In the genomic region with DNA sequence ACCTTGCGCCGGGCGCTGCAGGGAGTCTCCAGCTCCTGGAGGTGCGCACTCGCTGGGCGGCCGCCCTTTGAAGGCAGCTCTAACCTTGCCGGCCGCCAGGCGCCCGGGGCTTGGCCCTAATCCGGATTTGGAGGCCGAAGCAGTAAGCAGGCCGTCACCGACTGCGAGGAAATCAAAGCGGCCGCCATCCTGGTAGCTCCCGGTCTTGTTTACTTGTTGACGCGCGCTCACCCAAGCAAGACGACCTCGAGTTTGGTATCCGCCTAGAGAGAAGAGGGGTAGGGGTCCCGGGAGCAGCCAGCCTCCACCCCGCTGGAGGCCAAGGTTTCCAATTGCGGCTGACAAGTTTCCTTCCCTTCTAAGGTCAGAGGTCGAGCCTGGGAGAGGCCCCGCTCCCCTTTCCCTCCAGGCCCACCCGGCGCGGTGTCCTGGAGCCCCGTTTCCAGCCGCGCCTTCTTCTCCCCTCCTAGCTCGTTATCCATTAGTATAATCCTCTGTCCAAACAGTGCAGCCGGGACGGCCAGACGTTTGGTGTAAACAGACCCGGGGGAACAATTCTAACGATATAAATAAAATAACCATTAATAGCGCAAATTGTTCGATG, we compare ENCODE assay signal across 26 cellular contexts. TPM values are rescaled to one million over a fixed set of nuclear protein-coding genes. Genes with fewer than 3 reads are reported as not detected.
DNase-seq lines count a peak whose midpoint lies in the region; ATAC-seq and TF ChIP-seq lines count a peak whose summit lies in the region.
"Had no signal": no experiment of that assay in that cellular context is flagged by ENCODE, and none has a peak within 500 bp of the region (broad histone marks: within the 10 kb centered on the region; RNA-seq: fewer than 3 reads in every experiment).

No MANE protein-coding gene starts in this region.

- H3K4me3 ChIP-seq in endodermal cell (ENCODE audit: low read length): peak overlapping the region; percentile 69
- no peak overlapping the region for H3K4me3 ChIP-seq in mesodermal cell (ENCODE audit: extremely low read depth, insufficient read depth, low read length, poor library complexity, severe bottlenecking)
- no peak overlapping the region for H3K4me3 ChIP-seq in sigmoid colon
- peak overlapping the region in 1 of 4 donors; percentile 34 for H3K4me3 ChIP-seq in gastrocnemius medialis
- H3K4me3 ChIP-seq: GM12878 had no signal

- H3K27me3 Mint-ChIP-seq in H9 (ENCODE audit: low read depth) (peaks cover 99% of the 10 kb centered on the region), endodermal cell (ENCODE audit: insufficient read depth) (peaks cover 96% of the 10 kb centered on the region), T-helper 17 cell (peaks cover 77% of the 10 kb centered on the region)

- no peak overlapping the region for H4K91ac ChIP-seq in H9 (ENCODE audit: insufficient read length, low read depth, low read length)

- no CpG with 5 or more reads among the region's 44 CpGs for WGBS in H9 (ENCODE audit: extremely low coverage, insufficient read length, low lambda C conversion rate)
- WGBS in endodermal cell (ENCODE audit: insufficient coverage in 1 of 2, insufficient read length in 1 of 2), 2 experiments: 1% methylated on average over 29 to 44 of the region's 44 CpGs
- 2 to 4% methylated on average over 32 to 37 of the region's 44 CpGs for WGBS in mesodermal cell (ENCODE audit: insufficient coverage in 2 of 2), 2 experiments
- 12 to 57% methylated on average over 44 of the region's 44 CpGs for WGBS in sigmoid colon, 2 donors

- H3K27ac Mint-ChIP-seq in H9 (no peak overlapping the region), endodermal cell (peak overlapping the region; percentile 80), T-helper 17 cell (no peak overlapping the region)
- H3K27ac Mint-ChIP-seq: activated CD8-positive, alpha-beta memory T cell treated with anti-CD3 and anti-CD28 coated beads, Interleukin-2, amount 10 ng/mL, durations not matched to agents 7 days and 5 days; activated naive CD8-positive, alpha-beta T cell treated with anti-CD3 and anti-CD28 coated beads, Interleukin-2, amount 10 ng/mL, durations not matched to agents 7 days and 5 days; T-cell had no signal

- peaks cover 2 to 5% of the 10 kb centered on the region in 2 experiments; a peak in 1 of 5 replicates for H3K9me3 Mint-ChIP-seq in H9
- H3K9me3 Mint-ChIP-seq in endodermal cell: no peaks in the 10 kb centered on the region
- H3K9me3 Mint-ChIP-seq: activated naive CD8-positive, alpha-beta T cell treated with anti-CD3 and anti-CD28 coated beads, Interleukin-2, amount 10 ng/mL, durations not matched to agents 7 days and 5 days; T-cell had no signal

- no peaks in the 10 kb centered on the region for H4K20me1 ChIP-seq in H9 (ENCODE audit: control insufficient read depth, insufficient read depth, insufficient read length)

- H3T11ph ChIP-seq in H9 (ENCODE audit: low read length): no peak overlapping the region

- no peak overlapping the region for H3K14ac ChIP-seq in H9 (ENCODE audit: insufficient read depth, low read length)

- H3K23me2 ChIP-seq in H9 (ENCODE audit: insufficient read length, low read depth, low read length, poor library complexity, severe bottlenecking): peaks cover 5% of the 10 kb centered on the region

- intact Hi-C loops in sigmoid colon (cut with DNase I): no loop called here
- intact Hi-C loops in gastrocnemius medialis (cut with DNase I; ENCODE audit: low total_unique reads): no loop called here

- H3K4me1 Mint-ChIP-seq in H9 (peaks cover 38 to 56% of the 10 kb centered on the region in 2 experiments), endodermal cell (peaks cover 50% of the 10 kb centered on the region), T-helper 17 cell (peaks cover 6% of the 10 kb centered on the region)

- H2AFZ ChIP-seq in H9 (ENCODE audit: low read length): no peak overlapping the region

- H2AK5ac ChIP-seq in H9 (ENCODE audit: insufficient read length, low read length): no peak overlapping the region

- H3K27ac ChIP-seq in H9 (ENCODE audit: insufficient read length, low read depth, low read length): no peak overlapping the region
- H3K27ac ChIP-seq in endodermal cell (ENCODE audit: low read depth, low read length): no peak overlapping the region
- peak overlapping the region; percentile 29 for H3K27ac ChIP-seq in mesodermal cell (ENCODE audit: low read depth, low read length, severe bottlenecking)
- H3K27ac ChIP-seq in sigmoid colon: peak overlapping the region in 3 of 4 donors; percentile 94 to 95 (median 94)
- no peak overlapping the region for H3K27ac ChIP-seq in gastrocnemius medialis
- H3K27ac ChIP-seq: C4-2B, KMS-11 had no signal

- DNase-seq in H9: peak; percentile 59
- peak; percentile 88 for DNase-seq in endodermal cell
- peak; percentile 68 for DNase-seq in sigmoid colon
- DNase-seq in T-helper 17 cell: no peak
- DNase-seq in gastrocnemius medialis: no peak
- DNase-seq: activated CD4-positive, alpha-beta T cell treated with anti-CD3 and anti-CD28 coated beads for 4 hours; activated CD8-positive, alpha-beta memory T cell treated with anti-CD3 and anti-CD28 coated beads, Interleukin-2, amount 10 ng/mL, durations not matched to agents 7 days and 5 days; activated naive CD8-positive, alpha-beta T cell treated with anti-CD3 and anti-CD28 coated beads, Interleukin-2, amount 10 ng/mL, durations not matched to agents 7 days and 5 days; DMS 273 treated with DMSO at 0.1 percent for 48 hours; NCI-H1694; Right ventricle myocardium superior; stimulated activated CD8-positive, alpha-beta memory T cell treated with anti-CD3 and anti-CD28 coated beads, Interleukin-4, amount 100 ng/mL, for 48 hours; substantia nigra; T-cell had no signal

- H3K36me3 Mint-ChIP-seq in H9 (ENCODE audit: insufficient read depth in 1 of 3, low read depth in 3 of 3) (no peaks in the 10 kb centered on the region), endodermal cell (ENCODE audit: low read depth) (no peaks in the 10 kb centered on the region), T-helper 17 cell (ENCODE audit: low read depth) (no peaks in the 10 kb centered on the region)
- H3K36me3 Mint-ChIP-seq: activated CD8-positive, alpha-beta memory T cell treated with anti-CD3 and anti-CD28 coated beads, Interleukin-2, amount 10 ng/mL, durations not matched to agents 7 days and 5 days; T-cell had no signal

- H2BK120ac ChIP-seq in H9 (ENCODE audit: low read depth, low read length, poor library complexity, severe bottlenecking): no peak overlapping the region

- H2BK5ac ChIP-seq in H9 (ENCODE audit: insufficient read length, low read length): no peak overlapping the region

- H3K9ac ChIP-seq in H9 (ENCODE audit: extremely low read depth, insufficient read length, low read length) (no peak overlapping the region), endodermal cell (ENCODE audit: extremely low read depth, low read length, poor library complexity, severe bottlenecking) (no peak overlapping the region)
- H3K9ac ChIP-seq: KMS-11 had no signal

- TF ChIP-seq POLR2A in sigmoid colon (IDR thresholded peaks at IDR 0.05): no peak
- TF ChIP-seq POLR2A in gastrocnemius medialis (IDR thresholded peaks at IDR 0.05): no peak

- H3K4me3 Mint-ChIP-seq in H9: peak overlapping the region in 1 of 2 experiments; percentile 76; a peak in 3 of 5 replicates
- H3K4me3 Mint-ChIP-seq in endodermal cell: peak overlapping the region; percentile 57
- H3K4me3 Mint-ChIP-seq in T-helper 17 cell: no peak overlapping the region
- H3K4me3 Mint-ChIP-seq: activated CD8-positive, alpha-beta memory T cell treated with anti-CD3 and anti-CD28 coated beads, Interleukin-2, amount 10 ng/mL, durations not matched to agents 7 days and 5 days; activated naive CD8-positive, alpha-beta T cell treated with anti-CD3 and anti-CD28 coated beads, Interleukin-2, amount 10 ng/mL, durations not matched to agents 7 days and 5 days; T-cell had no signal

- H2BK20ac ChIP-seq in H9 (ENCODE audit: low read depth, low read length, poor library complexity, severe bottlenecking): no peak overlapping the region

- no peaks in the 10 kb centered on the region for H3K79me1 ChIP-seq in H9 (ENCODE audit: insufficient read depth, low read depth, low read length, poor library complexity, severe bottlenecking)

- no peak overlapping the region for H2BK15ac ChIP-seq in H9 (ENCODE audit: low read depth, low read length)

- TF ChIP-seq EP300 in sigmoid colon (IDR thresholded peaks at IDR 0.05): no peak

- no peak overlapping the region for H4K8ac ChIP-seq in H9 (replicated peaks; ENCODE audit: insufficient read length, low read depth, low read length)

- H3K4me2 ChIP-seq in H9 (ENCODE audit: insufficient read depth, insufficient read length, low read length): peak overlapping the region; percentile 80
- H3K4me2 ChIP-seq: KMS-11 had no signal

- no peak overlapping the region for H3K56ac ChIP-seq in H9 (ENCODE audit: insufficient read length, low read depth, low read length)

- H3K9me3 ChIP-seq in H9 (ENCODE audit: control insufficient read depth, low read depth, low read length) (no peaks in the 10 kb centered on the region), endodermal cell (ENCODE audit: control insufficient read depth, low read length) (no peaks in the 10 kb centered on the region), mesodermal cell (ENCODE audit: control insufficient read depth, low read length) (no peaks in the 10 kb centered on the region), sigmoid colon (no peaks in the 10 kb centered on the region), T-helper 17 cell (ENCODE audit: control insufficient read depth, low read length, poor library complexity, severe bottlenecking) (no peaks in the 10 kb centered on the region), gastrocnemius medialis (no peaks in the 10 kb centered on the region)

- peaks cover 83% of the 10 kb centered on the region for H3K27me3 ChIP-seq in H9 (ENCODE audit: insufficient read depth, low read length)
- H3K27me3 ChIP-seq in endodermal cell (ENCODE audit: control insufficient read depth, insufficient read depth, low read length, poor library complexity, severe bottlenecking): peaks cover 100% of the 10 kb centered on the region
- no peaks in the 10 kb centered on the region for H3K27me3 ChIP-seq in sigmoid colon
- peaks cover 80 to 90% (median 90%) of the 10 kb centered on the region in 3 donors for H3K27me3 ChIP-seq in gastrocnemius medialis

- H3K36me3 ChIP-seq in endodermal cell (ENCODE audit: control insufficient read depth, insufficient read depth, low read length) (no peaks in the 10 kb centered on the region), mesodermal cell (ENCODE audit: control insufficient read depth, insufficient read depth, low read length) (no peaks in the 10 kb centered on the region), sigmoid colon (no peaks in the 10 kb centered on the region), gastrocnemius medialis (no peaks in the 10 kb centered on the region)

- H3K23ac ChIP-seq in H9 (ENCODE audit: insufficient read length, low read depth, low read length): no peak overlapping the region

- no peak overlapping the region for H2BK12ac ChIP-seq in H9 (ENCODE audit: insufficient read length, low read depth, low read length)

- no peak overlapping the region for H3K4ac ChIP-seq in H9 (ENCODE audit: low read depth, low read length)

- ATAC-seq in T-helper 17 cell: no peak
- no peak for ATAC-seq in gastrocnemius medialis
- ATAC-seq in GM21390 (IDR thresholded peaks at IDR 0.05; ENCODE audit: unreplicated experiment): no peak
- ATAC-seq: activated CD8-positive, alpha-beta memory T cell treated with anti-CD3 and anti-CD28 coated beads, Interleukin-2, amount 10 ng/mL, durations not matched to agents 7 days and 5 days; GM12878; T-cell had no signal

- no peak overlapping the region for H3K18ac ChIP-seq in H9 (ENCODE audit: insufficient read length, low read depth, low read length)

- TF ChIP-seq CTCF in H9 (conservative IDR thresholded peaks at IDR 0.05): no peak
- TF ChIP-seq CTCF in endodermal cell (conservative IDR thresholded peaks at IDR 0.05): peak; percentile 47
- no peak for TF ChIP-seq CTCF in sigmoid colon (IDR thresholded peaks at IDR 0.05)
- no peak for TF ChIP-seq CTCF in gastrocnemius medialis (IDR thresholded peaks at IDR 0.05 in 4 of 5, conservative IDR thresholded peaks at IDR 0.05 in 1 of 5)

- H3K4me1 ChIP-seq in H9 (ENCODE audit: insufficient read depth, low read length): peaks cover 4% of the 10 kb centered on the region; the same call in 1 of the 2 replicates
- H3K4me1 ChIP-seq in endodermal cell (ENCODE audit: control insufficient read depth, insufficient read depth, low read length): peaks cover 18% of the 10 kb centered on the region
- H3K4me1 ChIP-seq in mesodermal cell (ENCODE audit: control insufficient read depth, insufficient read depth, low read length, poor library complexity, severe bottlenecking): peaks cover 45% of the 10 kb centered on the region
- H3K4me1 ChIP-seq in sigmoid colon: peaks cover 0 to 73% (median 59%) of the 10 kb centered on the region in 4 donors
- peaks cover 8 to 14% of the 10 kb centered on the region in 2 donors for H3K4me1 ChIP-seq in gastrocnemius medialis

- no peak overlapping the region for H4K5ac ChIP-seq in H9 (ENCODE audit: insufficient read length, low read depth, low read length)

- in situ Hi-C loops in gastrocnemius medialis (cut with MboI; ENCODE audit: low sequenced_read_pairs in 4 of 4): no loop called here

- H3K79me2 ChIP-seq in H9 (ENCODE audit: insufficient read depth, low read length): no peaks in the 10 kb centered on the region

RNA-seq across cellular contexts. Expression of gene NKX2-3, which starts 11.2 kb away (rescaled TPM):
- total RNA-seq in H9 (2021): not detected in 2 replicates
- not detected for total RNA-seq in endodermal cell
- not detected for polyA plus RNA-seq in endodermal cell (2013, experiment 1 of 2)
- polyA plus RNA-seq in endodermal cell (2013, experiment 2 of 2): not detected
- polyA plus RNA-seq in mesodermal cell (2013, experiment 1 of 2): 0.41 TPM
- polyA plus RNA-seq in mesodermal cell (2013, experiment 2 of 2): 0.61 TPM
- total RNA-seq in sigmoid colon: 10 to 100 TPM; 32.4 to 49.9 (median 34.1) TPM
- 1 to 10 TPM; 5.8 to 8.9 (median 7.2) TPM for polyA plus RNA-seq in sigmoid colon
- not detected for total RNA-seq in T-helper 17 cell
- total RNA-seq in gastrocnemius medialis: not detected
- total RNA-seq: activated CD8-positive, alpha-beta memory T cell treated with anti-CD3 and anti-CD28 coated beads, Interleukin-2, amount 10 ng/mL, durations not matched to agents 7 days and 5 days; activated naive CD8-positive, alpha-beta T cell treated with anti-CD3 and anti-CD28 coated beads, Interleukin-2, amount 10 ng/mL, durations not matched to agents 7 days and 5 days; chondrocyte; fibroblast of lung; GM12878; H4; kidney epithelial cell; OCI-LY7; Right ventricle myocardium superior had no signal
- polyA plus RNA-seq: AG04450, fibroblast of lung, GM12878, neural cell had no signal

Comparison
In these comparisons a context has a peak if more than half of its experiments do, and no peak if none do; other contexts are left out.
1. DNase-seq: peak in H9 (single experiment), endodermal cell (single experiment) and sigmoid colon (single experiment); none in T-helper 17 cell (0 of 3) and gastrocnemius medialis (0 of 2).
2. H3K27ac ChIP-seq: peak in mesodermal cell (single experiment) and sigmoid colon (3 of 4); none in H9 (single experiment), endodermal cell (single experiment) and gastrocnemius medialis (0 of 4).
3. RNA of gene NKX2-3, which starts 11.2 kb away (total RNA-seq): 32.4 to 49.9 TPM in sigmoid colon; not detected in endodermal cell, not detected in H9, not detected in T-helper 17 cell and not detected in gastrocnemius medialis; every median in the first group is over 10 times any median in the second.